Comparison of ENCODE assay signal across 16 cellular contexts in genomic region chr5:81140942-81141341, GRCh38.
DNase-seq lines count a peak whose midpoint lies in the region; ATAC-seq and TF ChIP-seq lines count a peak whose summit lies in the region.
"Had no signal": no experiment of that assay in that cellular context is flagged by ENCODE, and none has a peak within 500 bp of the region (broad histone marks: within the 10 kb centered on the region; RNA-seq: fewer than 3 reads in every experiment).

No MANE protein-coding gene starts in this region.

- no peak overlapping the region for H2AK5ac ChIP-seq in mesenchymal stem cell (ENCODE audit: low read length, severe bottlenecking)

- DNase-seq in AG08396 (ENCODE audit: low spot score), result peak; percentile 53
- DNase-seq in HFF-Myc (ENCODE audit: extremely low read depth, low read depth), result peak; percentile 80
- DNase-seq in dermis blood vessel endothelial cell, result peak; percentile 61
- DNase-seq in mesenchymal stem cell, result peak; percentile 26
- DNase-seq in D341Med (ENCODE audit: low spot score), result no peak
- DNase-seq in left lung, result no peak
- DNase-seq: activated CD4-positive, CD25-positive, alpha-beta regulatory T cell treated with anti-CD3 and anti-CD28 coated beads, Interleukin-2, amount 50 U/mL, for 72 hours; activated T-cell treated with anti-CD3 and anti-CD28 coated beads for 4 hours; effector memory CD8-positive, alpha-beta T cell; H9; NCI-H1105; PC-9; stimulated activated CD4-positive, alpha-beta T cell treated with anti-CD3 and anti-CD28 coated beads, Interleukin-2, amount 100 ng/mL, for 24 hours had no signal

- H3K9me3 ChIP-seq in mesenchymal stem cell (ENCODE audit: control insufficient read depth, low read length) (peaks cover 6% of the 10 kb centered on the region), left lung (no peaks in the 10 kb centered on the region)
- H3K9me3 ChIP-seq: BLaER1 had no signal

- H2AFZ ChIP-seq in mesenchymal stem cell (ENCODE audit: low read depth, low read length), result no peak overlapping the region
- H2AFZ ChIP-seq: PC-9 had no signal

- no peak overlapping the region for H3K23ac ChIP-seq in mesenchymal stem cell (ENCODE audit: low read length in 2 of 2)

- H3K36me3 ChIP-seq in mesenchymal stem cell (ENCODE audit: control insufficient read depth in 1 of 2, insufficient read depth in 2 of 2, low read depth in 1 of 2, low read length in 2 of 2) (no peaks in the 10 kb centered on the region), left lung (no peaks in the 10 kb centered on the region)
- H3K36me3 ChIP-seq: BLaER1 had no signal

- no peak overlapping the region for H3K18ac ChIP-seq in mesenchymal stem cell (ENCODE audit: low read depth in 1 of 2, low read length in 2 of 2)

- no peak for TF ChIP-seq CTCF in HFF-Myc (IDR thresholded peaks at IDR 0.05; ENCODE audit: low read depth, low read length, missing control alignments)
- no peak for TF ChIP-seq CTCF in left lung (IDR thresholded peaks at IDR 0.05)

- no peak overlapping the region for H3K9ac ChIP-seq in mesenchymal stem cell (ENCODE audit: low read length)
- H3K9ac ChIP-seq: BLaER1 had no signal

- H4K8ac ChIP-seq in mesenchymal stem cell (ENCODE audit: low read length), result no peak overlapping the region

- WGBS in mesenchymal stem cell, result 100% methylated on average over 1 of the region's 1 CpG

- no peak overlapping the region for H3K4me2 ChIP-seq in mesenchymal stem cell (ENCODE audit: low read length, poor library complexity, severe bottlenecking)
- H3K4me2 ChIP-seq: BLaER1, PC-9 had no signal

- no peak overlapping the region for H3K4ac ChIP-seq in mesenchymal stem cell (ENCODE audit: low read depth in 1 of 2, low read length in 2 of 2)

- H3K27ac ChIP-seq in mesenchymal stem cell (ENCODE audit: low read length, poor library complexity, severe bottlenecking) (no peak overlapping the region), left lung (no peak overlapping the region)
- H3K27ac ChIP-seq: BLaER1, PC-9 had no signal

- no peak overlapping the region for H2BK120ac ChIP-seq in mesenchymal stem cell (ENCODE audit: low read depth, low read length)

- intact Hi-C loops in left lung (cut with DNase I), result no loop called here

- H3K27me3 ChIP-seq in mesenchymal stem cell (ENCODE audit: control insufficient read depth in 1 of 2, insufficient read depth in 1 of 2, low read length in 2 of 2) (no peaks in the 10 kb centered on the region), left lung (no peaks in the 10 kb centered on the region)
- H3K27me3 ChIP-seq: BLaER1 had no signal

- no peak overlapping the region for H2BK5ac ChIP-seq in mesenchymal stem cell (ENCODE audit: low read depth, low read length, poor library complexity, severe bottlenecking)

- H2BK15ac ChIP-seq in mesenchymal stem cell (ENCODE audit: low read depth, poor library complexity, severe bottlenecking), result no peak overlapping the region

- H2BK12ac ChIP-seq in mesenchymal stem cell (ENCODE audit: low read length in 2 of 2), result no peak overlapping the region

- no peak overlapping the region for H3K14ac ChIP-seq in mesenchymal stem cell (ENCODE audit: low read length in 2 of 2)

- no peaks in the 10 kb centered on the region for H3K79me1 ChIP-seq in mesenchymal stem cell (replicated peaks; ENCODE audit: low read length, poor library complexity, severe bottlenecking)

- no peak overlapping the region for H3K4me3 ChIP-seq in HFF-Myc (replicated peaks; ENCODE audit: low read depth, low read length)
- H3K4me3 ChIP-seq in mesenchymal stem cell (ENCODE audit: insufficient read depth in 1 of 2, low read depth in 1 of 2, low read length in 2 of 2), result no peak overlapping the region
- no peak overlapping the region for H3K4me3 ChIP-seq in left lung
- H3K4me3 ChIP-seq: BLaER1, PC-9 had no signal

- no peak overlapping the region for H4K91ac ChIP-seq in mesenchymal stem cell (ENCODE audit: low read length)

- H3K4me1 ChIP-seq in mesenchymal stem cell (ENCODE audit: control insufficient read depth, insufficient read depth, low read depth, low read length) (no peaks in the 10 kb centered on the region), left lung (no peaks in the 10 kb centered on the region)
- H3K4me1 ChIP-seq: BLaER1 had no signal

- no peak for ATAC-seq in GM18511 (IDR thresholded peaks at IDR 0.05; ENCODE audit: unreplicated experiment)
- no peak for ATAC-seq in left lung
- ATAC-seq in HG03571 (IDR thresholded peaks at IDR 0.05; ENCODE audit: unreplicated experiment), result no peak
- ATAC-seq: effector memory CD8-positive, alpha-beta T cell had no signal

Comparison
In these comparisons a context has a peak if more than half of its experiments do, and no peak if none do; other contexts are left out.
1. DNase-seq: peak in AG08396 (single experiment), HFF-Myc (single experiment), dermis blood vessel endothelial cell (single experiment) and mesenchymal stem cell (single experiment); none in D341Med (single experiment) and left lung (0 of 2).